Comparison of ENCODE assay signal across 16 cellular contexts in genomic region chr20:64099880-64100565, GRCh38. TPM values are rescaled to one million over a fixed set of nuclear protein-coding genes. Genes with fewer than 3 reads are reported as not detected.
A peak's percentile ranks its signal among the peaks of the same experiment; 100 is the strongest.
DNase-seq lines count a peak whose midpoint lies in the region; ATAC-seq and FAIRE-seq lines count a peak whose summit lies in the region.
"Had no signal": no experiment of that assay in that cellular context is flagged by ENCODE, and none has a peak within 500 bp of the region (broad histone marks: within the 10 kb centered on the region; RNA-seq: fewer than 3 reads in every experiment).

No MANE protein-coding gene starts in this region.

- intact Hi-C loops in activated CD4-positive, alpha-beta T cell treated with anti-CD3 and anti-CD28 coated beads for 36 hours (cut with DNase I, micrococcal nuclease): loop anchor here in 1 of 2 experiments (5.0 kb wide), 1 partner anchor 157 kb away; the partner anchor contains the start of gene PCMTD2
- intact Hi-C loops in posterior cingulate gyrus (cut with DNase I): no loop called here

- POLR2A ChIA-PET in activated CD4-positive, alpha-beta T cell treated with anti-CD3 and anti-CD28 coated beads for 36 hours (lab: Charles Lee): no interaction called here
- POLR2A ChIA-PET in activated CD4-positive, alpha-beta T cell treated with anti-CD3 and anti-CD28 coated beads, Interleukin-2, amount 10 ng/mL, durations not matched to agents 7 days and 5 days (lab: Charles Lee): no interaction called here

- peak; percentile 66 for FAIRE-seq in HTR-8/SVneo (lab: Jason Lieb, UNC)
- FAIRE-seq: bronchial epithelial cell had no signal

- H3K4me1 Mint-ChIP-seq in activated CD4-positive, alpha-beta T cell treated with anti-CD3 and anti-CD28 coated beads for 36 hours: peaks cover 23% of the 10 kb centered on the region
- peaks cover 20% of the 10 kb centered on the region for H3K4me1 Mint-ChIP-seq in activated CD4-positive, alpha-beta T cell treated with anti-CD3 and anti-CD28 coated beads, Interleukin-2, amount 10 ng/mL, durations not matched to agents 7 days and 5 days
- peaks cover 6% of the 10 kb centered on the region for H3K4me1 Mint-ChIP-seq in activated naive CD4-positive, alpha-beta T cell treated with anti-CD3 and anti-CD28 coated beads, Interleukin-2, amount 10 ng/mL, durations not matched to agents 7 days and 5 days
- H3K4me1 Mint-ChIP-seq: endodermal cell had no signal

- peak; percentile 71 for ATAC-seq in activated CD4-positive, alpha-beta T cell treated with anti-CD3 and anti-CD28 coated beads for 36 hours
- ATAC-seq: gastrocnemius medialis had no signal

- H3K36me3 Mint-ChIP-seq in activated CD4-positive, alpha-beta T cell treated with anti-CD3 and anti-CD28 coated beads for 36 hours (ENCODE audit: low read depth): no peaks in the 10 kb centered on the region
- H3K36me3 Mint-ChIP-seq in activated CD4-positive, alpha-beta T cell treated with anti-CD3 and anti-CD28 coated beads, Interleukin-2, amount 10 ng/mL, durations not matched to agents 7 days and 5 days (ENCODE audit: low read depth): no peaks in the 10 kb centered on the region
- H3K36me3 Mint-ChIP-seq in activated naive CD4-positive, alpha-beta T cell treated with anti-CD3 and anti-CD28 coated beads, Interleukin-2, amount 10 ng/mL, durations not matched to agents 7 days and 5 days: no peaks in the 10 kb centered on the region

- H3K9me3 Mint-ChIP-seq in activated CD4-positive, alpha-beta T cell treated with anti-CD3 and anti-CD28 coated beads for 36 hours (ENCODE audit: low read depth): peaks cover 2% of the 10 kb centered on the region
- peaks cover 5% of the 10 kb centered on the region for H3K9me3 Mint-ChIP-seq in activated CD4-positive, alpha-beta T cell treated with anti-CD3 and anti-CD28 coated beads, Interleukin-2, amount 10 ng/mL, durations not matched to agents 7 days and 5 days
- peaks cover 3% of the 10 kb centered on the region for H3K9me3 Mint-ChIP-seq in activated naive CD4-positive, alpha-beta T cell treated with anti-CD3 and anti-CD28 coated beads, Interleukin-2, amount 10 ng/mL, durations not matched to agents 7 days and 5 days

- peaks cover 13% of the 10 kb centered on the region for H3K27me3 Mint-ChIP-seq in activated CD4-positive, alpha-beta T cell treated with anti-CD3 and anti-CD28 coated beads for 36 hours
- H3K27me3 Mint-ChIP-seq in activated CD4-positive, alpha-beta T cell treated with anti-CD3 and anti-CD28 coated beads, Interleukin-2, amount 10 ng/mL, durations not matched to agents 7 days and 5 days: peaks cover 23% of the 10 kb centered on the region
- peaks cover 54% of the 10 kb centered on the region for H3K27me3 Mint-ChIP-seq in activated naive CD4-positive, alpha-beta T cell treated with anti-CD3 and anti-CD28 coated beads, Interleukin-2, amount 10 ng/mL, durations not matched to agents 7 days and 5 days

- CTCF ChIA-PET in activated CD4-positive, alpha-beta T cell treated with anti-CD3 and anti-CD28 coated beads for 36 hours (lab: Charles Lee): interaction anchor here (0.7 to 1.9 kb wide), 3 partner anchors 16 to 26 kb away, joined by 3 to 6 read pairs (median 3); partner anchors contain the start of gene LKAAEAR1
- CTCF ChIA-PET in activated CD4-positive, alpha-beta T cell treated with anti-CD3 and anti-CD28 coated beads, Interleukin-2, amount 10 ng/mL, durations not matched to agents 7 days and 5 days (lab: Charles Lee): interaction anchor here (1.3 kb wide), 1 partner anchor 14 kb away, joined by 3 read pairs; no protein-coding TSS in a partner anchor
- CTCF ChIA-PET in activated naive CD4-positive, alpha-beta T cell treated with anti-CD3 and anti-CD28 coated beads, Interleukin-2, amount 10 ng/mL, durations not matched to agents 7 days and 5 days (lab: Charles Lee): interaction anchor here (1.4 kb wide), 1 partner anchor 20 kb away, joined by 6 read pairs; no protein-coding TSS in a partner anchor

- peak; percentile 56 for DNase-seq in activated CD4-positive, alpha-beta T cell treated with anti-CD3 and anti-CD28 coated beads for 36 hours
- DNase-seq in activated CD4-positive, alpha-beta T cell treated with anti-CD3 and anti-CD28 coated beads, Interleukin-2, amount 10 ng/mL, durations not matched to agents 7 days and 5 days: no peak
- DNase-seq in HTR-8/SVneo (ENCODE audit: insufficient read length, low spot score) (no peak), SHP77 treated with DMSO at 0.1 percent for 48 hours (lab: John Stamatoyannopoulos, UW) (peak; percentile 68), posterior cingulate gyrus (peak in 6 of 10 donors; percentile 14 to 88 (median 66)), T-helper 9 cell (no peak), GOT3 (lab: John Stamatoyannopoulos, UW) (no peak)
- DNase-seq in activated naive CD4-positive, alpha-beta T cell treated with anti-CD3 and anti-CD28 coated beads, Interleukin-2, amount 10 ng/mL, durations not matched to agents 7 days and 5 days: no peak
- DNase-seq: activated naive CD4-positive, alpha-beta T cell treated with Interleukin-2 at 50 U/mL for 16 hours; endodermal cell; gastrocnemius medialis; NCI-H524 treated with DMSO at 0.1 percent for 48 hours; tibial artery had no signal

- H3K27ac Mint-ChIP-seq in activated CD4-positive, alpha-beta T cell treated with anti-CD3 and anti-CD28 coated beads for 36 hours: peak overlapping the region; percentile 63
- no peak overlapping the region for H3K27ac Mint-ChIP-seq in activated CD4-positive, alpha-beta T cell treated with anti-CD3 and anti-CD28 coated beads, Interleukin-2, amount 10 ng/mL, durations not matched to agents 7 days and 5 days
- H3K27ac Mint-ChIP-seq in activated naive CD4-positive, alpha-beta T cell treated with anti-CD3 and anti-CD28 coated beads, Interleukin-2, amount 10 ng/mL, durations not matched to agents 7 days and 5 days: no peak overlapping the region
- H3K27ac Mint-ChIP-seq: endodermal cell had no signal

- H3K4me3 Mint-ChIP-seq in activated CD4-positive, alpha-beta T cell treated with anti-CD3 and anti-CD28 coated beads for 36 hours: no peak overlapping the region
- no peak overlapping the region for H3K4me3 Mint-ChIP-seq in activated CD4-positive, alpha-beta T cell treated with anti-CD3 and anti-CD28 coated beads, Interleukin-2, amount 10 ng/mL, durations not matched to agents 7 days and 5 days
- no peak overlapping the region for H3K4me3 Mint-ChIP-seq in activated naive CD4-positive, alpha-beta T cell treated with anti-CD3 and anti-CD28 coated beads, Interleukin-2, amount 10 ng/mL, durations not matched to agents 7 days and 5 days
- H3K4me3 Mint-ChIP-seq: endodermal cell had no signal

RNA-seq across cellular contexts. Expression of gene NPBWR2, which starts 7.3 kb away (rescaled TPM):
- not detected for total RNA-seq in activated CD4-positive, alpha-beta T cell treated with anti-CD3 and anti-CD28 coated beads for 36 hours
- total RNA-seq in activated CD4-positive, alpha-beta T cell treated with anti-CD3 and anti-CD28 coated beads, Interleukin-2, amount 10 ng/mL, durations not matched to agents 7 days and 5 days: not detected
- total RNA-seq: bronchial epithelial cell, endodermal cell, gastrocnemius medialis, LHCN-M2, posterior vena cava had no signal

RNA-seq across cellular contexts. Expression of gene LKAAEAR1, which starts 15.8 kb away (rescaled TPM):
- total RNA-seq in activated CD4-positive, alpha-beta T cell treated with anti-CD3 and anti-CD28 coated beads for 36 hours: under 1 TPM; 0.30 to 0.46 TPM
- total RNA-seq in activated CD4-positive, alpha-beta T cell treated with anti-CD3 and anti-CD28 coated beads, Interleukin-2, amount 10 ng/mL, durations not matched to agents 7 days and 5 days: under 1 TPM; 0.44 to 0.89 TPM
- total RNA-seq: bronchial epithelial cell, endodermal cell, gastrocnemius medialis, posterior vena cava had no signal

RNA-seq across cellular contexts. Expression of gene OPRL1, which starts 20.1 kb away (rescaled TPM):
- total RNA-seq in activated CD4-positive, alpha-beta T cell treated with anti-CD3 and anti-CD28 coated beads for 36 hours: under 1 TPM; 0.42 to 0.50 TPM
- total RNA-seq in activated CD4-positive, alpha-beta T cell treated with anti-CD3 and anti-CD28 coated beads, Interleukin-2, amount 10 ng/mL, durations not matched to agents 7 days and 5 days: 1 to 10 TPM; 1.6 TPM

RNA-seq across cellular contexts. Expression of gene RGS19, which starts 20.7 kb away (rescaled TPM):
- total RNA-seq in activated CD4-positive, alpha-beta T cell treated with anti-CD3 and anti-CD28 coated beads for 36 hours: 10 to 100 TPM; 39.6 to 40.2 TPM
- total RNA-seq in activated CD4-positive, alpha-beta T cell treated with anti-CD3 and anti-CD28 coated beads, Interleukin-2, amount 10 ng/mL, durations not matched to agents 7 days and 5 days: 100 to 1,000 TPM; 105 to 107 TPM

RNA-seq across cellular contexts. Expression of gene TCEA2, which starts 37.0 kb away (rescaled TPM):
- 10 to 100 TPM; 40.6 to 50.0 TPM for total RNA-seq in activated CD4-positive, alpha-beta T cell treated with anti-CD3 and anti-CD28 coated beads for 36 hours
- 10 to 100 TPM; 47.6 to 57.9 TPM for total RNA-seq in activated CD4-positive, alpha-beta T cell treated with anti-CD3 and anti-CD28 coated beads, Interleukin-2, amount 10 ng/mL, durations not matched to agents 7 days and 5 days

Comparison
In these comparisons a context has a peak if more than half of its experiments do, and no peak if none do; other contexts are left out.
1. DNase-seq: peak in activated CD4-positive, alpha-beta T cell treated with anti-CD3 and anti-CD28 coated beads for 36 hours (single experiment), SHP77 treated with DMSO at 0.1 percent for 48 hours (single experiment) and posterior cingulate gyrus (6 of 10); none in activated CD4-positive, alpha-beta T cell treated with anti-CD3 and anti-CD28 coated beads, Interleukin-2, amount 10 ng/mL, durations not matched to agents 7 days and 5 days (single experiment), HTR-8/SVneo (single experiment), activated naive CD4-positive, alpha-beta T cell treated with anti-CD3 and anti-CD28 coated beads, Interleukin-2, amount 10 ng/mL, durations not matched to agents 7 days and 5 days (single experiment), T-helper 9 cell (single experiment) and GOT3 (single experiment).